In the genomic region with DNA sequence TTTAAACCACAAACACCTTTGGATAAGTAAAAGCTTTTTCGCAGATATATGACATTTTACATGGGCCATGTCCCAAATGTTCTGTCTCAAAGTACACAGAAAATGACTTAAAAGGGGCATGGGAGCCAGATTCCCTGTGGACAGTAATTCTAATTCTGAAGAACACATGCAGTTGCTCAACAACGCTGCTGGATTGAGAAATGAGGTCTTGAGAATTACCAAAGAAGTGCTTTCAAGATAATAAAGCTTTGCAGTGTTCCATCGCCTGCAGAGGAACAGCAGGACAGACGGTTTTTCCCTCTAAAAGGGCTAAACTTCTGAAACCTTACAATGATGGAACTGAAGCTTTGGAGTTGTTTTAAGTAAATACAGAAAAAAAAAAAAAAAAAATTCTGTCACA, we compare ENCODE assay signal across 11 cellular contexts.
"Had no signal": no experiment of that assay in that cellular context is flagged by ENCODE, and none has a peak within 500 bp of the region (broad histone marks: within the 10 kb centered on the region; RNA-seq: fewer than 3 reads in every experiment).

No MANE protein-coding gene starts in this region.

- ATAC-seq: lower lobe of right lung; naive thymus-derived CD4-positive, alpha-beta T cell; right lobe of liver had no signal

- H3K27ac ChIP-seq: cardiac muscle cell, colonic mucosa, lower lobe of right lung, right lobe of liver, tibial nerve, vagina had no signal

- H3K9me3 ChIP-seq: colonic mucosa, lower lobe of right lung, right lobe of liver, vagina had no signal

- DNase-seq: activated CD4-positive, alpha-beta T cell treated with anti-CD3 and anti-CD28 coated beads for 1 hour; activated CD4-positive, alpha-beta T cell treated with anti-CD3 and anti-CD28 coated beads, Interleukin-2, amount 50 U/mL, for 48 hours; activated T-cell treated with anti-CD3 and anti-CD28 coated beads, Interleukin-2, amount 50 U/mL, for 48 hours; colonic mucosa; hypothalamus; lower lobe of right lung; naive thymus-derived CD4-positive, alpha-beta T cell; right lobe of liver had no signal

- H3K4me1 ChIP-seq: colonic mucosa, lower lobe of right lung, tibial nerve had no signal

- H3K27me3 ChIP-seq: cardiac muscle cell, colonic mucosa, right lobe of liver, tibial nerve, vagina had no signal

- H3K36me3 ChIP-seq: cardiac muscle cell, colonic mucosa, lower lobe of right lung, right lobe of liver, tibial nerve, vagina had no signal

- H3K4me3 ChIP-seq: cardiac muscle cell, colonic mucosa, lower lobe of right lung, right lobe of liver, tibial nerve, vagina had no signal
